19 cellular contexts compared by ENCODE assay signal in genomic region chr4:155143512-155143911, GRCh38.
DNase-seq lines count a peak whose midpoint lies in the region; ATAC-seq, FAIRE-seq and TF ChIP-seq lines count a peak whose summit lies in the region.
"Had no signal": no experiment of that assay in that cellular context is flagged by ENCODE, and none has a peak within 500 bp of the region (broad histone marks: within the 10 kb centered on the region; RNA-seq: fewer than 3 reads in every experiment).

No MANE protein-coding gene starts in this region.

- H3K4me3 Mint-ChIP-seq in stimulated activated naive CD8-positive, alpha-beta T cell treated with anti-CD3 and anti-CD28 coated beads, Interleukin-15, amount 100 ng/mL, for 72 hours, result no peak overlapping the region
- H3K4me3 Mint-ChIP-seq: CD4-positive, alpha-beta T cell had no signal

- H3K27me3 Mint-ChIP-seq in stimulated activated naive CD8-positive, alpha-beta T cell treated with anti-CD3 and anti-CD28 coated beads, Interleukin-15, amount 100 ng/mL, for 72 hours, result no peaks in the 10 kb centered on the region
- H3K27me3 Mint-ChIP-seq: CD4-positive, alpha-beta T cell had no signal

- H3K4me1 Mint-ChIP-seq in stimulated activated naive CD8-positive, alpha-beta T cell treated with anti-CD3 and anti-CD28 coated beads, Interleukin-15, amount 100 ng/mL, for 72 hours, result no peaks in the 10 kb centered on the region

- H3K27ac Mint-ChIP-seq in stimulated activated naive CD8-positive, alpha-beta T cell treated with anti-CD3 and anti-CD28 coated beads, Interleukin-15, amount 100 ng/mL, for 72 hours, result no peak overlapping the region
- H3K27ac Mint-ChIP-seq: CD4-positive, alpha-beta T cell had no signal

- H2AFZ ChIP-seq in HepG2 (ENCODE audit: low read length), result no peak overlapping the region
- H2AFZ ChIP-seq: GM23248, PC-9 had no signal

- no peaks in the 10 kb centered on the region for H3K79me2 ChIP-seq in HepG2 (ENCODE audit: insufficient read depth, low read length)

- H3K27ac ChIP-seq in HepG2 (ENCODE audit: extremely low read length, insufficient read depth, low read length), result no peak overlapping the region
- H3K27ac ChIP-seq: GM23248, KMS-11, PC-9, SJCRH30 had no signal

- intact Hi-C loops in HepG2 (cut with micrococcal nuclease; ENCODE audit: unreplicated experiment), result no loop called here

- no TSS peak for BruUV-seq in HepG2 (replicated peaks; lab: Mats Ljungman, UMichigan)

- DNase-seq in fibroblast of mammary gland (ENCODE audit: low read depth) (peak; percentile 4), HepG2 (ENCODE audit: low spot score) (no peak), GM10266 (ENCODE audit: extremely low spot score) (no peak), GDM1 (lab: John Stamatoyannopoulos, UW) (no peak)
- DNase-seq in stimulated activated naive CD8-positive, alpha-beta T cell treated with anti-CD3 and anti-CD28 coated beads, Interleukin-15, amount 100 ng/mL, for 72 hours, result no peak
- DNase-seq: BE2C; CD4-positive, alpha-beta T cell; GM23248; HCEC 1CT; NCI-H1092; NCI-H2081 treated with DMSO at 0.1 percent for 48 hours; NCI-H510A; NCI-H774; PC-9; SJCRH30 had no signal

- TF ChIP-seq EP300 in HepG2 (IDR thresholded peaks at IDR 0.05; ENCODE audit: low read depth in 2 of 2, low read length in 2 of 2) (no peak), HepG2 (CRISPR knock-in tag; IDR thresholded peaks at IDR 0.05; ENCODE audit: borderline replicate concordance) (no peak)

- TF ChIP-seq RAD21 in HepG2 (CRISPR knock-in tag; IDR thresholded peaks at IDR 0.05), result no peak

- TF ChIP-seq CTCF in fibroblast of mammary gland (conservative IDR thresholded peaks at IDR 0.05; ENCODE audit: control insufficient read depth, insufficient read depth, low read depth, low read length) (no peak), HepG2 (CRISPR knock-in tag; IDR thresholded peaks at IDR 0.05) (no peak), GM10266 (IDR thresholded peaks at IDR 0.05; ENCODE audit: control insufficient read depth, insufficient read depth, low read depth, missing control alignments) (no peak)

- TF ChIP-seq POLR2A in HepG2 (IDR thresholded peaks at IDR 0.05; ENCODE audit: insufficient read depth in 1 of 2, low read depth in 2 of 2, low read length in 2 of 2), result no peak

- H3K4me1 ChIP-seq in HepG2 (ENCODE audit: insufficient read depth, low read length), result no peaks in the 10 kb centered on the region
- H3K4me1 ChIP-seq: BE2C, SJCRH30 had no signal

- WGBS in HepG2 (ENCODE audit: low lambda C conversion rate), result 0% methylated on average over 1 of the region's 1 CpG

- FAIRE-seq in HepG2 (lab: Jason Lieb, UNC), result no peak

- H3K9me3 Mint-ChIP-seq in stimulated activated naive CD8-positive, alpha-beta T cell treated with anti-CD3 and anti-CD28 coated beads, Interleukin-15, amount 100 ng/mL, for 72 hours, result peaks cover 5 to 8% of the 10 kb centered on the region in 2 donors
- H3K9me3 Mint-ChIP-seq: CD4-positive, alpha-beta T cell had no signal

- POLR2A ChIA-PET in HepG2 (lab: Yijun Ruan, JAX), result no interaction called here

- in situ Hi-C loops in HepG2 (cut with HindIII; ENCODE audit: extremely low pct_ligation_motif_present, low pct_unique_long_range_greater_than_20kb), result no loop called here

- ATAC-seq in GM18867 (IDR thresholded peaks at IDR 0.05; ENCODE audit: unreplicated experiment) (peak; percentile 93), GM21619 (IDR thresholded peaks at IDR 0.05; ENCODE audit: unreplicated experiment) (peak; percentile 78), HG03175 (IDR thresholded peaks at IDR 0.05; ENCODE audit: unreplicated experiment) (peak; percentile 64), HepG2 (no peak)
- ATAC-seq in stimulated activated naive CD8-positive, alpha-beta T cell treated with anti-CD3 and anti-CD28 coated beads, Interleukin-15, amount 100 ng/mL, for 72 hours, result no peak

- no peaks in the 10 kb centered on the region for H3K36me3 ChIP-seq in HepG2 (replicated peaks in 1 of 2; ENCODE audit: control insufficient read depth in 1 of 2, insufficient read depth in 2 of 2, low read length in 2 of 2)
- H3K36me3 ChIP-seq: BE2C, SJCRH30 had no signal

- H3K9ac ChIP-seq in HepG2 (ENCODE audit: insufficient read depth, low read depth, low read length), result no peak overlapping the region
- H3K9ac ChIP-seq: GM23248, KMS-11 had no signal

- no peaks in the 10 kb centered on the region for H4K20me1 ChIP-seq in HepG2 (ENCODE audit: insufficient read depth, low read length)

- H3K27me3 ChIP-seq in HepG2 (ENCODE audit: control insufficient read depth in 1 of 2, insufficient read depth in 2 of 2, low read length in 2 of 2), result no peaks in the 10 kb centered on the region
- H3K27me3 ChIP-seq: BE2C, SJCRH30 had no signal

- CTCF ChIA-PET in HepG2 (lab: Yijun Ruan, JAX; ENCODE audit: low intra/inter-chr PET ratio, low total read pairs), result no interaction called here

- no peaks in the 10 kb centered on the region for H3K9me3 ChIP-seq in HepG2 (ENCODE audit: low read length)
- H3K9me3 ChIP-seq: BE2C, SJCRH30 had no signal

- H3K4me3 ChIP-seq in fibroblast of mammary gland (ENCODE audit: control insufficient read depth, low read depth, low read length) (no peak overlapping the region), HepG2 (replicated peaks in 1 of 3; ENCODE audit: insufficient read depth in 1 of 3, low read depth in 2 of 3, low read length in 3 of 3) (no peak overlapping the region)
- H3K4me3 ChIP-seq: GM23248, PC-9, SJCRH30 had no signal

- no peak overlapping the region for H3K4me2 ChIP-seq in HepG2 (ENCODE audit: low read depth, low read length)
- H3K4me2 ChIP-seq: KMS-11, PC-9 had no signal

TF ChIP-seq in HepG2, 621 proteins besides CTCF, POLR2A, EP300 and RAD21 (continues in another document):
- TF ChIP-seq ZFP36L2 (CRISPR knock-in tag; IDR thresholded peaks at IDR 0.05) (no peak), ZNF724P (CRISPR knock-in tag; IDR thresholded peaks at IDR 0.05; ENCODE audit: borderline replicate concordance) (no peak), HNF1A (IDR thresholded peaks at IDR 0.05; ENCODE audit: low read depth) (no peak), HNF1A (CRISPR knock-in tag; IDR thresholded peaks at IDR 0.05; ENCODE audit: borderline replicate concordance) (no peak), ZNF580 (CRISPR knock-in tag; IDR thresholded peaks at IDR 0.05; ENCODE audit: borderline replicate concordance, low read depth) (no peak), ZNF674 (CRISPR knock-in tag; IDR thresholded peaks at IDR 0.05; ENCODE audit: low read depth) (no peak), IKZF4 (CRISPR knock-in tag; IDR thresholded peaks at IDR 0.05; ENCODE audit: borderline replicate concordance, low read depth, not compliant biosample characterization) (no peak), THRA (CRISPR knock-in tag; IDR thresholded peaks at IDR 0.05; ENCODE audit: borderline replicate concordance) (no peak), CCAR2 (optimal IDR thresholded peaks at IDR 0.05; ENCODE audit: low read depth, low read length) (no peak), MLX (CRISPR knock-in tag; IDR thresholded peaks at IDR 0.05) (no peak)

Comparison
In these comparisons a context has a peak if more than half of its experiments do, and no peak if none do; other contexts are left out.
1. ATAC-seq: peak in GM18867 (single experiment), GM21619 (single experiment) and HG03175 (single experiment); none in stimulated activated naive CD8-positive, alpha-beta T cell treated with anti-CD3 and anti-CD28 coated beads, Interleukin-15, amount 100 ng/mL, for 72 hours (single experiment) and HepG2 (single experiment).